20 cellular contexts compared by ENCODE assay signal in the genomic region with DNA sequence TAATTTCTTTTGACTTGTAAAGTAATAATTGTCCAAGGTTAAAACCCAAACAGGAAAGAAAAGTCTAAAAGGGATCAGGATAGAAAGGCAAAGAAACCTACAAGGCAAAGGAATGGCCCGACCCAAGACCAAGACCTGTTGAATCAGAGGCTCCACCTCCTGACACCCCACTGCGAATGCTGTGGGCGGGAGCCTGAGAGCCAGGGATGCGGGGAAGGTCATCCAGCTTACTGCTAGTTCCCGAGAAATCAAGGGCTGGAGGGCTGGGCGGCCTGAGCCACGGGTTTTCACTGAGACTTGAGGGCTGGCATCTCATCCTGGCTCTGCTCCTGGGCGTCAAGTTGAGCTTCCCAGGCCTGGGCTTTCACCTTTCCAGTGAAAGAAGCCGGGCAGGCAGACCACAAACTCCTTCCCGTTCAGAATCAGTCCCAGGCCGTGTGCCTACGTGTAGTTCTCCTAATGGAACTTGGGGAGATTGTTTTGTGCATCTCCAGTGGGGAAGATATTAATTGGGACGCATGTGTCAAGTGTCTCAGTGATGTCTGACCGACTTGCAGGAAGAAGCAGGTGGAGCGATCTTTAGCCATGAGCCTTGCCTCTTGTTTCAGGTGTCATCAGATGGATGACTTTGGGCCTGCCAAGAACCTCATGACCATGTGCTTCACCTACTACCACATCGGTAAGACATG. TPM values are rescaled to one million over a fixed set of nuclear protein-coding genes. Genes with fewer than 3 reads are reported as not detected.
DNase-seq lines count a peak whose midpoint lies in the region; ATAC-seq, FAIRE-seq and TF ChIP-seq lines count a peak whose summit lies in the region.
"Had no signal": no experiment of that assay in that cellular context is flagged by ENCODE, and none has a peak within 500 bp of the region (broad histone marks: within the 10 kb centered on the region; RNA-seq: fewer than 3 reads in every experiment).

No MANE protein-coding gene starts in this region.

- H3K36me3 ChIP-seq in HAP-1 (replicated peaks) (no peaks in the 10 kb centered on the region), endodermal cell (ENCODE audit: control insufficient read depth, insufficient read depth, low read length) (no peaks in the 10 kb centered on the region), mesendoderm (ENCODE audit: control insufficient read depth, insufficient read depth, low read length) (no peaks in the 10 kb centered on the region)
- H3K36me3 ChIP-seq: BE2C, SJCRH30 had no signal

- no peak overlapping the region for H2BK120ac ChIP-seq in mesendoderm (ENCODE audit: low read depth, low read length)

- DNase-seq in GM12891 (ENCODE audit: insufficient read length, low spot score) (no peak), HAP-1 (ENCODE audit: low spot score in 2 of 2) (peak; percentile 15 to 46), endodermal cell (peak; percentile 92), mesendoderm (peak; percentile 78), GM20000 (ENCODE audit: low spot score) (no peak), NCI-H1436 (lab: John Stamatoyannopoulos, UW) (no peak)
- DNase-seq: BE2C, EL, Kasumi-1, NCI-H1694 treated with DMSO at 0.1 percent for 48 hours, NCI-H2081 treated with DMSO at 0.1 percent for 48 hours, NCI-H446, NCI-H526 treated with DMSO at 0.1 percent for 48 hours, OCI-M1, SJCRH30 had no signal

- H3K4me2 ChIP-seq in mesendoderm (ENCODE audit: low read length): no peak overlapping the region
- H3K4me2 ChIP-seq: A549 had no signal

- H2BK15ac ChIP-seq in mesendoderm (replicated peaks; ENCODE audit: low read depth): no peak overlapping the region

- H3K4ac ChIP-seq in mesendoderm (ENCODE audit: low read depth, low read length): no peak overlapping the region

- H3K27ac Mint-ChIP-seq in endodermal cell: no peak overlapping the region

- H3K9me3 ChIP-seq in HAP-1 (no peaks in the 10 kb centered on the region), endodermal cell (ENCODE audit: control insufficient read depth, low read length) (no peaks in the 10 kb centered on the region)
- H3K9me3 ChIP-seq: A549, BE2C, SJCRH30 had no signal

- peak; percentile 16 for FAIRE-seq in GM12891 (lab: Jason Lieb, UNC)
- FAIRE-seq: A549, RCC 7860 had no signal

- H3K4me3 ChIP-seq in HAP-1 (no peak overlapping the region), endodermal cell (ENCODE audit: low read length) (no peak overlapping the region), mesendoderm (ENCODE audit: low read length) (no peak overlapping the region)
- H3K4me3 ChIP-seq: A549, SJCRH30 had no signal

- H3K4me1 ChIP-seq in HAP-1 (peaks cover 7% of the 10 kb centered on the region; the same call in 1 of the 2 replicates), endodermal cell (ENCODE audit: control insufficient read depth, insufficient read depth, low read length) (no peaks in the 10 kb centered on the region), mesendoderm (ENCODE audit: control insufficient read depth, low read depth, low read length) (no peaks in the 10 kb centered on the region)
- H3K4me1 ChIP-seq: A549, BE2C, SJCRH30 had no signal

- H4K8ac ChIP-seq in mesendoderm (ENCODE audit: low read depth, low read length): no peak overlapping the region

- WGBS in endodermal cell (ENCODE audit: insufficient coverage in 1 of 2, insufficient read length in 1 of 2), 2 experiments: 65 to 75% methylated on average over 13 to 16 of the region's 16 CpGs
- WGBS in mesendoderm (ENCODE audit: extremely low coverage, insufficient coverage, low lambda C conversion rate): no CpG with 5 or more reads among the region's 16 CpGs

- no peak overlapping the region for H3K23ac ChIP-seq in mesendoderm (ENCODE audit: low read length)

- H3K27ac ChIP-seq in endodermal cell (ENCODE audit: low read depth, low read length): no peak overlapping the region
- no peak overlapping the region for H3K27ac ChIP-seq in mesendoderm (ENCODE audit: low read depth, low read length)
- H3K27ac ChIP-seq: A549, SJCRH30 had no signal

- H3K4me1 Mint-ChIP-seq in endodermal cell: no peaks in the 10 kb centered on the region

- H3K27me3 Mint-ChIP-seq in endodermal cell (ENCODE audit: insufficient read depth): no peaks in the 10 kb centered on the region

- peaks cover 27% of the 10 kb centered on the region for H3K36me3 Mint-ChIP-seq in endodermal cell (ENCODE audit: low read depth)

- H3K27me3 ChIP-seq in HAP-1 (ENCODE audit: low read depth): no peaks in the 10 kb centered on the region
- no peaks in the 10 kb centered on the region for H3K27me3 ChIP-seq in endodermal cell (ENCODE audit: control insufficient read depth, insufficient read depth, low read length, poor library complexity, severe bottlenecking)
- no peaks in the 10 kb centered on the region for H3K27me3 ChIP-seq in mesendoderm (ENCODE audit: insufficient read depth, low read length, poor library complexity)
- H3K27me3 ChIP-seq: BE2C, SJCRH30 had no signal

- TF ChIP-seq CTCF in endodermal cell (conservative IDR thresholded peaks at IDR 0.05): no peak
- no peak for TF ChIP-seq CTCF in GM20000 (IDR thresholded peaks at IDR 0.05; ENCODE audit: extremely low read depth, missing control alignments)

- H3K9ac ChIP-seq in endodermal cell (ENCODE audit: extremely low read depth, low read length, poor library complexity, severe bottlenecking): no peak overlapping the region
- H3K9ac ChIP-seq in mesendoderm (ENCODE audit: low read length): no peak overlapping the region

- no peak overlapping the region for H3K4me3 Mint-ChIP-seq in endodermal cell

- no peak overlapping the region for H2BK5ac ChIP-seq in mesendoderm (ENCODE audit: low read length)

- in situ Hi-C loops in HAP-1 (cut with MboI; ENCODE audit: low sequenced_read_pairs): no loop called here

- ATAC-seq in activated CD4-positive, CD25-positive, alpha-beta regulatory T cell treated with anti-CD3 and anti-CD28 coated beads, Interleukin-2, amount 50 U/mL, for 24 hours: no peak
- ATAC-seq: A549, HCT116 had no signal

- no peak overlapping the region for H2AK5ac ChIP-seq in mesendoderm (ENCODE audit: low read length)

- no peak for TF ChIP-seq POLR2A in GM12891 (IDR thresholded peaks at IDR 0.05; ENCODE audit: low read depth, low read length)

- no peaks in the 10 kb centered on the region for H3K79me1 ChIP-seq in mesendoderm (ENCODE audit: low read length)

- no peaks in the 10 kb centered on the region for H3K9me3 Mint-ChIP-seq in endodermal cell

- H3K56ac ChIP-seq in mesendoderm (ENCODE audit: low read length): no peak overlapping the region

- no peak overlapping the region for H4K5ac ChIP-seq in mesendoderm (ENCODE audit: low read length)

- no peaks in the 10 kb centered on the region for H3K79me2 ChIP-seq in mesendoderm (ENCODE audit: control insufficient read depth, insufficient read depth, low read length)

- H3K18ac ChIP-seq in mesendoderm (ENCODE audit: low read length): no peak overlapping the region

TF ChIP-seq in GM12891, 5 proteins besides CTCF, POLR2A, EP300 and RAD21:
- TF ChIP-seq TAF1 (IDR thresholded peaks at IDR 0.05; ENCODE audit: low read depth, low read length) (no peak), POU2F2 (IDR thresholded peaks at IDR 0.05; ENCODE audit: low read depth, low read length) (no peak), POLR2AphosphoS5 (IDR thresholded peaks at IDR 0.05; ENCODE audit: low read depth, low read length) (no peak), SPI1 (IDR thresholded peaks at IDR 0.05; ENCODE audit: low read depth, low read length) (no peak), PAX5 (IDR thresholded peaks at IDR 0.05; ENCODE audit: insufficient read depth, low read length, severe bottlenecking) (no peak)

RNA-seq across cellular contexts. Expression of a gene that starts 36.9 kb away (rescaled TPM):
- polyA plus RNA-seq in GM12891 (2012; ENCODE audit: low read depth, missing spikeins): 0.21 TPM
- total RNA-seq in endodermal cell: not detected
- polyA plus RNA-seq in endodermal cell (2013, experiment 1 of 2): 0.25 TPM
- not detected for polyA plus RNA-seq in endodermal cell (2013, experiment 2 of 2)
- 0.07 TPM for polyA plus RNA-seq in mesendoderm (2013, experiment 1 of 2)
- not detected for polyA plus RNA-seq in mesendoderm (2013, experiment 2 of 2)
- total RNA-seq: MCF 10A had no signal
- polyA plus RNA-seq: A549 had no signal

RNA-seq across cellular contexts. Expression of a gene that starts 47.8 kb away (rescaled TPM):
- 7.1 TPM for polyA plus RNA-seq in GM12891 (2012; ENCODE audit: low read depth, missing spikeins)
- 10 to 100 TPM in 1 of 2 donors, 1 to 10 TPM in 1; 9.2 to 16.0 TPM for total RNA-seq in endodermal cell
- 7.4 TPM for polyA plus RNA-seq in endodermal cell (2013, experiment 1 of 2)
- 6.7 TPM for polyA plus RNA-seq in endodermal cell (2013, experiment 2 of 2)
- 1.8 TPM for polyA plus RNA-seq in mesendoderm (2013, experiment 1 of 2)
- 2.2 TPM for polyA plus RNA-seq in mesendoderm (2013, experiment 2 of 2)

Comparison
In these comparisons a context has a peak if more than half of its experiments do, and no peak if none do; other contexts are left out.
1. DNase-seq: peak in HAP-1 (2 of 2), endodermal cell (single experiment) and mesendoderm (single experiment); none in GM12891 (single experiment), GM20000 (single experiment) and NCI-H1436 (single experiment).